Comparison of ENCODE assay signal across 8 cellular contexts in genomic region chr2:53970095-53970897, GRCh38. TPM values are rescaled to one million over a fixed set of nuclear protein-coding genes. Genes with fewer than 3 reads are reported as not detected.
DNase-seq lines count a peak whose midpoint lies in the region; ATAC-seq and TF ChIP-seq lines count a peak whose summit lies in the region.

No MANE protein-coding gene starts in this region.

- WGBS in psoas muscle, 3 donors, result 0 to 1% (median 1%) methylated on average over 47 to 61 of the region's 61 CpGs

- peak overlapping the region; percentile 83 for H3K27ac ChIP-seq in CD8-positive, alpha-beta T cell (ENCODE audit: low read depth, low read length)
- peak overlapping the region; percentile 84 for H3K27ac ChIP-seq in angular gyrus (ENCODE audit: low read depth, low read length)
- H3K27ac ChIP-seq in psoas muscle, result peak overlapping the region; percentile 94

- H3K9me3 Mint-ChIP-seq in CD8-positive, alpha-beta T cell, result no peaks in the 10 kb centered on the region

- no peak for TF ChIP-seq CTCF in CD8-positive, alpha-beta T cell (IDR thresholded peaks at IDR 0.05)
- TF ChIP-seq CTCF in psoas muscle (IDR thresholded peaks at IDR 0.05), result no peak

- peaks cover 25% of the 10 kb centered on the region for H3K4me1 ChIP-seq in CD8-positive, alpha-beta T cell (ENCODE audit: insufficient read depth, low read length)
- peaks cover 11% of the 10 kb centered on the region for H3K4me1 ChIP-seq in psoas muscle

- intact Hi-C loops in CD8-positive, alpha-beta T cell (cut with DNase I, micrococcal nuclease), result loop anchor here (1.0 to 10.0 kb wide), 12 partner anchors 8 to 1649 kb away; partner anchors contain the start of genes ASB3 (in 2 of the 2), CLHC1 (in 2 of the 2), ERLEC1 (in 2 of the 2) and RPS27A (in 2 of the 2)
- intact Hi-C loops in psoas muscle (cut with DNase I), result loop anchor here (10.0 kb wide), 2 partner anchors 75 to 115 kb away; no protein-coding TSS in a partner anchor

- DNase-seq in CD8-positive, alpha-beta T cell, result peak in 6 of 7 experiments; percentile 4 to 61 (median 23)
- peak; percentile 41 for DNase-seq in RPMI8226
- peak; percentile 43 for DNase-seq in hepatic stellate cell (ENCODE audit: low spot score)
- DNase-seq in psoas muscle, result peak in 1 of 2 donors; percentile 64
- DNase-seq in NCI-H1436 treated with DMSO at 0.1 percent for 48 hours (lab: John Stamatoyannopoulos, UW), result no peak

- peak overlapping the region; percentile 95 for H3K4me3 Mint-ChIP-seq in CD8-positive, alpha-beta T cell

- peak overlapping the region; percentile 78 for H3K4me3 ChIP-seq in CD8-positive, alpha-beta T cell (ENCODE audit: low read depth, low read length)
- peak overlapping the region; percentile 81 for H3K4me3 ChIP-seq in psoas muscle

- peak; percentile 15 for ATAC-seq in CD8-positive, alpha-beta T cell
- peak; percentile 36 for ATAC-seq in GM19324 (IDR thresholded peaks at IDR 0.05; ENCODE audit: low FRiP score, unreplicated experiment)
- ATAC-seq in HG03280 (IDR thresholded peaks at IDR 0.05; ENCODE audit: unreplicated experiment), result peak; percentile 27
- ATAC-seq in psoas muscle, result peak; percentile 40 to 52 (median 49)

- H3K27ac Mint-ChIP-seq in CD8-positive, alpha-beta T cell, result peak overlapping the region; percentile 89

- CTCF ChIA-PET in CD8-positive, alpha-beta T cell (lab: Charles Lee), result interaction anchor here (1.0 to 1.9 kb wide), 5 partner anchors 18 to 80 kb away, joined by 3 to 4 read pairs (median 3); no protein-coding TSS in a partner anchor

- H3K27me3 Mint-ChIP-seq in CD8-positive, alpha-beta T cell (ENCODE audit: low read depth), result no peaks in the 10 kb centered on the region

- peaks cover 7% of the 10 kb centered on the region for H3K36me3 ChIP-seq in CD8-positive, alpha-beta T cell (ENCODE audit: insufficient read depth, low read length)
- H3K36me3 ChIP-seq in psoas muscle (ENCODE audit: insufficient read depth in 1 of 2, low read depth in 1 of 2), result peaks cover 0 to 15% of the 10 kb centered on the region in 2 donors

- H3K27me3 ChIP-seq in CD8-positive, alpha-beta T cell (ENCODE audit: insufficient read depth, low read length), result no peaks in the 10 kb centered on the region
- no peaks in the 10 kb centered on the region for H3K27me3 ChIP-seq in psoas muscle (ENCODE audit: insufficient read depth in 3 of 3, low read length in 2 of 3)

- peaks cover 41% of the 10 kb centered on the region for H3K36me3 Mint-ChIP-seq in CD8-positive, alpha-beta T cell

- no peaks in the 10 kb centered on the region for H3K9me3 ChIP-seq in CD8-positive, alpha-beta T cell (ENCODE audit: low read length)
- no peaks in the 10 kb centered on the region for H3K9me3 ChIP-seq in psoas muscle

- H3K4me1 Mint-ChIP-seq in CD8-positive, alpha-beta T cell (ENCODE audit: low read depth), result peaks cover 55% of the 10 kb centered on the region

- POLR2A ChIA-PET in CD8-positive, alpha-beta T cell (lab: Charles Lee), result interaction anchor here (0.6 to 2.3 kb wide), 14 partner anchors 10 to 203 kb away, joined by 3 to 12 read pairs (median 4); partner anchors contain the start of gene CHAC2

RNA-seq across cellular contexts. Expression of gene PSME4, which starts 0.5 kb away (rescaled TPM):
- 100 to 1,000 TPM in 1 of 2 experiments, 10 to 100 TPM in 1; 98.8 to 107 TPM for total RNA-seq in CD8-positive, alpha-beta T cell
- total RNA-seq in psoas muscle, result 100 to 1,000 TPM in 3 of 4 donors, 10 to 100 TPM in 1; 67.0 to 140 (median 116) TPM
- 100 to 1,000 TPM in 1 of 3 donors, 10 to 100 TPM in 2; 55.2 to 189 (median 74.4) TPM for polyA plus RNA-seq in psoas muscle
